In genomic region chr2:10237392-10238321, GRCh38 we compare ENCODE assay signal across 16 cellular contexts.
"Had no signal": no experiment of that assay in that cellular context is flagged by ENCODE, and none has a peak within 500 bp of the region (broad histone marks: within the 10 kb centered on the region; RNA-seq: fewer than 3 reads in every experiment).

No MANE protein-coding gene starts in this region.

- H3K36me3 ChIP-seq: esophagus squamous epithelium, left lung, stomach, thyroid gland, vagina had no signal

- H3K4me1 ChIP-seq: esophagus squamous epithelium, left lung, psoas muscle, thyroid gland had no signal

- H3K4me3 Mint-ChIP-seq: activated naive CD8-positive, alpha-beta T cell had no signal

- H3K27me3 ChIP-seq: left lung, stomach, thyroid gland, vagina had no signal

- H3K27me3 Mint-ChIP-seq: activated naive CD8-positive, alpha-beta T cell had no signal

- H3K36me3 Mint-ChIP-seq: activated naive CD8-positive, alpha-beta T cell had no signal

- ATAC-seq: left lung, psoas muscle had no signal

- H3K4me3 ChIP-seq: esophagus squamous epithelium, left lung, psoas muscle, stomach, thyroid gland, vagina had no signal

- H3K27ac ChIP-seq: esophagus squamous epithelium, psoas muscle, stomach, thyroid gland, vagina had no signal

- DNase-seq: activated CD4-positive, alpha-beta T cell treated with anti-CD3 and anti-CD28 coated beads, Interleukin-2, amount 50 U/mL, for 1 hour; activated effector memory CD4-positive, alpha-beta T cell treated with Interleukin-2 at 50 U/mL for 16 hours; activated T-cell treated with anti-CD3 and anti-CD28 coated beads, Interleukin-2, amount 50 U/mL, for 1 hour; amygdala; esophagus squamous epithelium; foreskin fibroblast; nucleus accumbens; stimulated activated CD4-positive, alpha-beta T cell treated with anti-CD3 and anti-CD28 coated beads, Interleukin-15, amount 100 ng/mL, for 24 hours; stimulated activated CD4-positive, alpha-beta T cell treated with anti-CD3 and anti-CD28 coated beads, Interleukin-4, amount 100 ng/mL, for 24 hours; stomach; T-helper 2 cell; thyroid gland had no signal

- H3K27ac Mint-ChIP-seq: activated naive CD8-positive, alpha-beta T cell had no signal

- H3K9me3 ChIP-seq: esophagus squamous epithelium, left lung, psoas muscle, stomach, thyroid gland, vagina had no signal
